1 cellular context compared by ENCODE assay signal in the genomic region with DNA sequence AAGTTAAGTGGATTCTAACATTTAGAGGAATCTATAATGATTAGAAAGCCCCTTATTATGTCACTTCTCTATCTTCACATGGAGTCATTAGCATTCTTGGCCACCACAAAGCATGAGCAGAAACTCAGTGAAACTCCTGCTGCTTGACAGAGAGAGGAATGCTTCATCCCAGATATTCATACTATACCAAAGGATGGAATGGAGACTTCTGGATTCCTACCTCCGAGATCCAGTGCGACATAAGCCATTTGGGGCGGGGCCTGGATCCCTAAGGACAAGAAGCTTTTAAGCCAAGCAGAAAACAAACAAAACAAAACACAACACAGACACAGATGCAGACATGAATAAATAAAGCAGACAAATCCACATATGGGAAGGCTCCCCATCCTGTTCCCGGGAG.
TF ChIP-seq lines count a peak whose summit lies in the region.

No MANE protein-coding gene starts in this region.

TF ChIP-seq in WTC11, 78 proteins besides CTCF, POLR2A, EP300 and RAD21:
- no peak for TF ChIP-seq TCF7 (CRISPR knock-in tag; IDR thresholded peaks at IDR 0.05; ENCODE audit: low read depth)
- TF ChIP-seq, protein P1, sequence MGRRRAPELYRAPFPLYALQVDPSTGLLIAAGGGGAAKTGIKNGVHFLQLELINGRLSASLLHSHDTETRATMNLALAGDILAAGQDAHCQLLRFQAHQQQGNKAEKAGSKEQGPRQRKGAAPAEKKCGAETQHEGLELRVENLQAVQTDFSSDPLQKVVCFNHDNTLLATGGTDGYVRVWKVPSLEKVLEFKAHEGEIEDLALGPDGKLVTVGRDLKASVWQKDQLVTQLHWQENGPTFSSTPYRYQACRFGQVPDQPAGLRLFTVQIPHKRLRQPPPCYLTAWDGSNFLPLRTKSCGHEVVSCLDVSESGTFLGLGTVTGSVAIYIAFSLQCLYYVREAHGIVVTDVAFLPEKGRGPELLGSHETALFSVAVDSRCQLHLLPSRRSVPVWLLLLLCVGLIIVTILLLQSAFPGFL (CRISPR knock-in tag; IDR thresholded peaks at IDR 0.05; ENCODE audit: borderline replicate concordance), result no peak
- no peak for TF ChIP-seq ZNF671 (CRISPR knock-in tag; IDR thresholded peaks at IDR 0.05)
- no peak for TF ChIP-seq GTF2I (CRISPR knock-in tag; conservative IDR thresholded peaks at IDR 0.05)
- no peak for TF ChIP-seq NR3C1 (CRISPR knock-in tag; conservative IDR thresholded peaks at IDR 0.05; ENCODE audit: low read depth)
- TF ChIP-seq HMGA2 (CRISPR knock-in tag; IDR thresholded peaks at IDR 0.05), result no peak
- no peak for TF ChIP-seq CREM (CRISPR knock-in tag; IDR thresholded peaks at IDR 0.05)
- TF ChIP-seq TEAD1 (CRISPR knock-in tag; IDR thresholded peaks at IDR 0.05), result no peak
- TF ChIP-seq TP53 (CRISPR knock-in tag; IDR thresholded peaks at IDR 0.05), result no peak
